Comparison of ENCODE assay signal across 1 cellular context in the genomic region with DNA sequence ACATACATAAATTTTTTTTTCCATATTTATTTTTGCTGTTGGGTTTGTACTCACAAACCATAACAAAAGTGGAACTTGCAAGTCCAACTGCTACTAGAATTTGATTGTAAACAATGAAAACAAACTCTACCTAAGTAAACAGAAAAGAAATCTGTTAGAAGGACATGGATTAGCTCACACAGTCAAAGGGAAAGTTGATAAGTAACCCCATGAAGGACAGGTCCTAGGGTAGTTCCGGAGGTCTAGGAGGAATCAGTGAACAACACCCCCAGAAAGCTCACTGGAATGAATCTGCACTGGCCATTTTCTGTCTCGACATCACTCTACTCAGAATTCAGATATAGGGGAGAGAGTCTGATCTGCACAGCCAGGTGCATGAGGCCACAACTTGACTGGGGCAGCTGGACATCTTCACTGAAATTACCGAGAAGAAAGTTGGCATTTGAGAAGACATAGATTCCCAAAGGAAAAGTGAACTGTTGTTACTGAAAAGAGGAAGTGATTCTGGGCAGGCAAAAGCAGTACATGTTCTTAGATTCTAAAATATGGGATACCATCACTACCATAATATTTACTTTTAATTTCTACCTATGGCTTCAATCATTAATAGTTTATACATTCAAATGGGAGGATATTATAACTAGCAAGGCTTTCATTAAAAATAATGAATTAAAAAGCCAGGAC.
TF ChIP-seq lines count a peak whose summit lies in the region.

No MANE protein-coding gene starts in this region.

TF ChIP-seq in H1, 55 proteins besides CTCF, POLR2A, EP300 and RAD21 (continued from another document):
- TF ChIP-seq E2F6 (IDR thresholded peaks at IDR 0.05) (no peak), RNF2 (IDR thresholded peaks at IDR 0.05; ENCODE audit: borderline replicate concordance, low read depth, low read length, missing control alignments, poor library complexity, severe bottlenecking) (no peak), MAX (IDR thresholded peaks at IDR 0.05) (no peak), CHD2 (IDR thresholded peaks at IDR 0.05; ENCODE audit: low read length) (no peak), ZNF274 (IDR thresholded peaks at IDR 0.05; ENCODE audit: borderline replicate concordance, extremely low read depth, low read length) (no peak), SP4 (IDR thresholded peaks at IDR 0.05; ENCODE audit: low read length) (no peak), TAF7 (optimal IDR thresholded peaks at IDR 0.05; ENCODE audit: borderline replicate concordance, low read depth, low read length) (no peak), RXRA (IDR thresholded peaks at IDR 0.05; ENCODE audit: insufficient read depth, low read depth, low read length) (no peak), SUZ12 (IDR thresholded peaks at IDR 0.05; ENCODE audit: low read length) (no peak), TCF12 (IDR thresholded peaks at IDR 0.05; ENCODE audit: low read depth, low read length) (no peak), GTF2F1 (IDR thresholded peaks at IDR 0.05; ENCODE audit: borderline replicate concordance, low read depth, low read length) (no peak), CEBPB (IDR thresholded peaks at IDR 0.05; ENCODE audit: low read depth, low read length) (no peak)
